ENCODE assay signal across 25 cellular contexts in the genomic region with DNA sequence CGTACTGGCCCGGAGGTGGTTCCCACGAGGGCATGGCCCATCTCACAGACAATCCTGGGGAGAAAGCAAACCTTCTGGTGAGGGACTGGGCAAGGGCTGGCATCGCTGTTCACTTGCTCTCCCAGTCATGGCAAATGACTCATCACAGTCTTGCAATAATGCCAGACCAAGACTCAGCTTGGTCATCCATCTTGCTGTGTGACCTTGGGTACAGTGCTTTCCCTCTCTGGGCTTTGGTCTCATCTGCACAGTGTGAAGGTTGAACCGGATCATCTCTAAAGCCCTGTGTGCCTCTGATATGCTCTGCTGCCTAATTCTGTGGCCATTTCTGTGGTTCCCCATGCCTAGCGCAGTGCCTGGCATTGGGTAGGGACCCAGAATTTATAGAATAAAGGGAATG.
A peak's percentile ranks its signal among the peaks of the same experiment; 100 is the strongest.
DNase-seq lines count a peak whose midpoint lies in the region; ATAC-seq, FAIRE-seq and TF ChIP-seq lines count a peak whose summit lies in the region.
"Had no signal": no experiment of that assay in that cellular context is flagged by ENCODE, and none has a peak within 500 bp of the region (broad histone marks: within the 10 kb centered on the region; RNA-seq: fewer than 3 reads in every experiment).

No MANE protein-coding gene starts in this region.

- no peaks in the 10 kb centered on the region for H3K79me2 ChIP-seq in HepG2 (ENCODE audit: insufficient read depth, low read length)

- no peak for TF ChIP-seq RAD21 in HepG2 (CRISPR knock-in tag; IDR thresholded peaks at IDR 0.05)

- H3K27me3 ChIP-seq in HepG2 (ENCODE audit: control insufficient read depth in 1 of 2, insufficient read depth in 2 of 2, low read length in 2 of 2): no peaks in the 10 kb centered on the region
- no peaks in the 10 kb centered on the region for H3K27me3 ChIP-seq in right lobe of liver
- H3K27me3 ChIP-seq: sigmoid colon, testis had no signal

- H3K36me3 ChIP-seq in HepG2 (replicated peaks in 1 of 2; ENCODE audit: control insufficient read depth in 1 of 2, insufficient read depth in 2 of 2, low read length in 2 of 2) (no peaks in the 10 kb centered on the region), right lobe of liver (peaks cover 0 to 4% (median 2%) of the 10 kb centered on the region in 4 donors)

- DNase-seq in HepG2 (ENCODE audit: low spot score): no peak
- DNase-seq in right lobe of liver: no peak
- DNase-seq in NCI-H774 (lab: John Stamatoyannopoulos, UW): no peak
- DNase-seq: activated CD4-positive, alpha-beta T cell treated with anti-CD3 and anti-CD28 coated beads for 36 hours; activated effector memory CD4-positive, alpha-beta T cell treated with anti-CD3 and anti-CD28 coated beads, Interleukin-2, amount 50 U/mL, for 16 hours; Caco-2; erythroblast; left cardiac atrium; MV-4-11; NCI-H1436 treated with DMSO at 0.1 percent for 48 hours; sigmoid colon; stimulated activated naive CD8-positive, alpha-beta T cell treated with anti-CD3 and anti-CD28 coated beads, Interleukin-15, Interleukin-2, amounts not matched to agents 100 U/mL and 50 U/mL, for 24 hours; T-helper 2 cell; testis had no signal

- in situ Hi-C loops in HepG2 (cut with HindIII; ENCODE audit: extremely low pct_ligation_motif_present, low pct_unique_long_range_greater_than_20kb): no loop called here

- ATAC-seq in HepG2: no peak
- ATAC-seq in right lobe of liver: no peak
- ATAC-seq in esophagus mucosa: peak; percentile 44
- ATAC-seq in GM21447 (IDR thresholded peaks at IDR 0.05; ENCODE audit: unreplicated experiment): no peak
- ATAC-seq in GM19455 (IDR thresholded peaks at IDR 0.05; ENCODE audit: unreplicated experiment): no peak
- ATAC-seq in HG02973 (IDR thresholded peaks at IDR 0.05; ENCODE audit: unreplicated experiment): no peak
- ATAC-seq: activated CD4-positive, alpha-beta T cell treated with anti-CD3 and anti-CD28 coated beads for 36 hours; left cardiac atrium; Right ventricle myocardium inferior; SK-N-SH treated with all-trans-retinoic acid at 6 μM for 48 hours; stimulated activated naive CD8-positive, alpha-beta T cell treated with anti-CD3 and anti-CD28 coated beads, Interleukin-15, Interleukin-2, amounts not matched to agents 100 U/mL and 50 U/mL, for 24 hours had no signal

- POLR2A ChIA-PET in HepG2 (lab: Yijun Ruan, JAX): no interaction called here

- H3K27ac ChIP-seq in HepG2 (ENCODE audit: extremely low read length, insufficient read depth, low read length): no peak overlapping the region
- H3K27ac ChIP-seq in right lobe of liver: no peak overlapping the region
- H3K27ac ChIP-seq in VCaP: peak overlapping the region; percentile 93
- H3K27ac ChIP-seq: KMS-11, sigmoid colon, testis had no signal

- H3K4me1 ChIP-seq in HepG2 (ENCODE audit: insufficient read depth, low read length) (peaks cover 8% of the 10 kb centered on the region), right lobe of liver (peaks cover 0 to 9% (median 6%) of the 10 kb centered on the region in 4 donors)
- H3K4me1 ChIP-seq: sigmoid colon had no signal

- no peak overlapping the region for H3K9ac ChIP-seq in HepG2 (ENCODE audit: insufficient read depth, low read depth, low read length)
- H3K9ac ChIP-seq: KMS-11 had no signal

- no peak overlapping the region for H2AFZ ChIP-seq in HepG2 (ENCODE audit: low read length)

- no peaks in the 10 kb centered on the region for H4K20me1 ChIP-seq in HepG2 (ENCODE audit: insufficient read depth, low read length)

- CTCF ChIA-PET in HepG2 (lab: Yijun Ruan, JAX; ENCODE audit: low intra/inter-chr PET ratio, low total read pairs): no interaction called here

- BruUV-seq in HepG2 (replicated peaks; lab: Mats Ljungman, UMichigan): no TSS peak

- TF ChIP-seq EP300 in HepG2 (IDR thresholded peaks at IDR 0.05; ENCODE audit: low read depth in 2 of 2, low read length in 2 of 2) (no peak), HepG2 (CRISPR knock-in tag; IDR thresholded peaks at IDR 0.05; ENCODE audit: borderline replicate concordance) (no peak)

- no peak for FAIRE-seq in HepG2 (lab: Jason Lieb, UNC)
- FAIRE-seq: A204.1, frontal cortex, urothelium cell line had no signal

- TF ChIP-seq CTCF in HepG2 (CRISPR knock-in tag; IDR thresholded peaks at IDR 0.05) (no peak), right lobe of liver (IDR thresholded peaks at IDR 0.05) (no peak), VCaP (conservative IDR thresholded peaks at IDR 0.05) (no peak)

- no peak overlapping the region for H3K4me3 ChIP-seq in HepG2 (replicated peaks in 1 of 3; ENCODE audit: insufficient read depth in 1 of 3, low read depth in 2 of 3, low read length in 3 of 3)
- H3K4me3 ChIP-seq in right lobe of liver: no peak overlapping the region
- H3K4me3 ChIP-seq: sigmoid colon, testis had no signal

- WGBS in HepG2 (ENCODE audit: low lambda C conversion rate): 93% methylated on average over 3 of the region's 6 CpGs
- WGBS in right lobe of liver (ENCODE audit: insufficient coverage, low coverage, low lambda C conversion rate, missing lambda C conversion rate): 71% methylated on average over 1 of the region's 6 CpGs

- no peak for TF ChIP-seq POLR2A in HepG2 (IDR thresholded peaks at IDR 0.05; ENCODE audit: insufficient read depth in 1 of 2, low read depth in 2 of 2, low read length in 2 of 2)
- TF ChIP-seq POLR2A in right lobe of liver (IDR thresholded peaks at IDR 0.05): no peak

- no peak overlapping the region for H3K4me2 ChIP-seq in HepG2 (ENCODE audit: low read depth, low read length)
- H3K4me2 ChIP-seq: KMS-11 had no signal

- intact Hi-C loops in HepG2 (cut with micrococcal nuclease; ENCODE audit: unreplicated experiment): no loop called here
- intact Hi-C loops in right lobe of liver (cut with DNase I): no loop called here

- H3K9me3 ChIP-seq in HepG2 (ENCODE audit: low read length) (no peaks in the 10 kb centered on the region), right lobe of liver (no peaks in the 10 kb centered on the region)
- H3K9me3 ChIP-seq: Caco-2, sigmoid colon, testis had no signal

TF ChIP-seq in HepG2, 621 proteins besides CTCF, POLR2A, EP300 and RAD21:
- TF ChIP-seq ZMYM3 (CRISPR knock-in tag; IDR thresholded peaks at IDR 0.05) (peak; percentile 46; the same call in 1 of the 2 replicates), ZNF350 (CRISPR knock-in tag; IDR thresholded peaks at IDR 0.05; ENCODE audit: borderline replicate concordance, low read depth) (no peak), ZNF768 (CRISPR knock-in tag; IDR thresholded peaks at IDR 0.05) (peak; percentile 94)
